18 cellular contexts compared by ENCODE assay signal in the genomic region with DNA sequence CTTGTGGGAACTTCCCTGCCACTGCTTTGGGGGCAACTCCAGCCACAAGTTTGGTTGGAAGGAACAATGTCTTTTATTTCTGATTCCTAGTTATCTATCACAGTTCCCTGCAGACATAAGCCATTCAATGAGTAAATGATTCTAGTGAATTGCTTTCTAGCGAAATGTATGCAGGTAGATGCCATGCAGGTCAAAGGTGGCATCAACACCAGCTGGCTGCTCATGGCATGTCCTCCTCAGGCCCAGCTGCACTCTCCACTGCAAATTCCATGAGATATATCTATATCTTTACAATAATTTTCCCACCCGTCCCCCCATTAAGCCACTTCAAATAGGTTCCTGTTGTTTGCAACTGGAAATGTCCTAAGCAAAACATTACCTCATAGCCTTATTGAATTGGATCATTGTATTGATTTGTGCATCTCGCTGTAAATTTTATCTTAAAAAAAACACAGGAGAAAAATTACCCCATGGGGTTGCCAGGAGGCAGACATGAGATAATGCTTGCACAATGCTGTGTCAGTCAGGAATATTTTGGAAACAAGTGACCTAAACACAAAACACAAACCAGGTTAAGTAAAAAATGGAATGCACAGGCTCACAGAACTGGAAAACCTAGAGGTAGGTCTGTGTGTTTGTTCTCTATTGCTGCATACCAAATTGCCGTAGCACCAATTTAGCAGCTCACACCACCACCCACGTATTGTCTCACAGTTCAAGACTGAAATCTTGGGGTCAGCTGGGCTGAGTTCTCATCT. TPM values are rescaled to one million over a fixed set of nuclear protein-coding genes. Genes with fewer than 3 reads are reported as not detected.
A peak's percentile ranks its signal among the peaks of the same experiment; 100 is the strongest.
DNase-seq lines count a peak whose midpoint lies in the region; ATAC-seq and TF ChIP-seq lines count a peak whose summit lies in the region.
"Had no signal": no experiment of that assay in that cellular context is flagged by ENCODE, and none has a peak within 500 bp of the region (broad histone marks: within the 10 kb centered on the region; RNA-seq: fewer than 3 reads in every experiment).

No MANE protein-coding gene starts in this region.

- H3K4me3 ChIP-seq in colonic mucosa = no peak overlapping the region
- no peak overlapping the region for H3K4me3 ChIP-seq in muscle layer of duodenum (ENCODE audit: low read depth in 1 of 2, low read length in 2 of 2)
- no peak overlapping the region for H3K4me3 ChIP-seq in vagina
- H3K4me3 ChIP-seq: skin epidermis, tibial nerve had no signal

- H3K9me3 ChIP-seq in colonic mucosa (no peaks in the 10 kb centered on the region), muscle layer of duodenum (ENCODE audit: control insufficient read depth in 1 of 2, low read length in 2 of 2) (peaks cover 0 to 10% of the 10 kb centered on the region in 2 donors), vagina (no peaks in the 10 kb centered on the region)

- TF ChIP-seq POLR2A in vagina (IDR thresholded peaks at IDR 0.05) = no peak

- no peaks in the 10 kb centered on the region for H3K36me3 ChIP-seq in colonic mucosa
- H3K36me3 ChIP-seq in muscle layer of duodenum (ENCODE audit: control insufficient read depth in 1 of 2, insufficient read depth in 2 of 2, low read length in 2 of 2) = no peaks in the 10 kb centered on the region
- H3K36me3 ChIP-seq in vagina = no peaks in the 10 kb centered on the region
- H3K36me3 ChIP-seq: tibial nerve had no signal

- ATAC-seq in left ventricle myocardium superior (peak; percentile 2), Right ventricle myocardium inferior (no peak), HG03457 (IDR thresholded peaks at IDR 0.05; ENCODE audit: unreplicated experiment) (no peak)
- ATAC-seq: WTC11 had no signal

- intact Hi-C loops in left ventricle myocardium superior (cut with micrococcal nuclease) (no loop called here), Right ventricle myocardium inferior (cut with DNase I) (no loop called here), colonic mucosa (cut with DNase I) (no loop called here), vagina (cut with DNase I) (no loop called here)

- peak overlapping the region; percentile 40 for H3K27ac ChIP-seq in colonic mucosa
- H3K27ac ChIP-seq in muscle layer of duodenum (ENCODE audit: low read length) = peak overlapping the region; percentile 33
- H3K27ac ChIP-seq in vagina = peak overlapping the region; percentile 83

- no peak overlapping the region for H3K9ac ChIP-seq in colonic mucosa (ENCODE audit: low read depth in 2 of 2, low read length in 2 of 2)

- H3K27me3 ChIP-seq in colonic mucosa = no peaks in the 10 kb centered on the region
- no peaks in the 10 kb centered on the region for H3K27me3 ChIP-seq in muscle layer of duodenum (ENCODE audit: low read depth, low read length)
- no peaks in the 10 kb centered on the region for H3K27me3 ChIP-seq in vagina
- H3K27me3 ChIP-seq: tibial nerve had no signal

- no peaks in the 10 kb centered on the region for H3K4me1 ChIP-seq in colonic mucosa
- peaks cover 6 to 8% of the 10 kb centered on the region in 2 donors for H3K4me1 ChIP-seq in muscle layer of duodenum (ENCODE audit: control insufficient read depth in 1 of 2, insufficient read depth in 2 of 2, low read length in 2 of 2)
- peaks cover 47% of the 10 kb centered on the region for H3K4me1 ChIP-seq in vagina

- TF ChIP-seq CTCF in colonic mucosa (IDR thresholded peaks at IDR 0.05) (no peak), vagina (IDR thresholded peaks at IDR 0.05) (no peak)

- DNase-seq in left ventricle myocardium superior (no peak), Right ventricle myocardium inferior (ENCODE audit: missing footprints) (no peak), colonic mucosa (no peak), vagina (ENCODE audit: extremely low spot score in 2 of 2) (no peak), NCI-H2029 (lab: John Stamatoyannopoulos, UW) (no peak), NCI-H510A treated with DMSO at 0.1 percent for 48 hours (lab: John Stamatoyannopoulos, UW) (no peak)
- DNase-seq: CD8-positive, alpha-beta memory T cell; islet precursor cell; Kasumi-1; NCI-H1417; NK-92 treated with Interleukin-12 subunit alpha and Interleukin-12 subunit beta, amount 100 ng/mL, for 24 hours; stimulated activated CD4-positive, alpha-beta T cell treated with anti-CD3 and anti-CD28 coated beads, Interleukin-4, amount 100 ng/mL, for 4 hours; T-helper 1 cell had no signal

RNA-seq across cellular contexts. Expression of a gene that starts 32.8 kb away (rescaled TPM):
- total RNA-seq in left ventricle myocardium superior (88.0 TPM), Right ventricle myocardium inferior (89.3 TPM), colonic mucosa (100 to 1,000 TPM; 110 to 129 TPM), vagina (144 TPM)

RNA-seq across cellular contexts. Expression of a gene that starts 44.8 kb away (rescaled TPM):
- total RNA-seq in left ventricle myocardium superior (41.5 TPM), Right ventricle myocardium inferior (39.8 TPM), colonic mucosa (10 to 100 TPM; 15.6 to 19.8 TPM), vagina (32.9 TPM)

Comparison
In these comparisons a context has a peak if more than half of its experiments do, and no peak if none do; other contexts are left out.
1. H3K27ac ChIP-seq: peak in every context shown above with its lines; median percentile 83 in vagina; 40 in colonic mucosa; 33 in muscle layer of duodenum.